ENCODE assay signal across 35 cellular contexts in the genomic region with DNA sequence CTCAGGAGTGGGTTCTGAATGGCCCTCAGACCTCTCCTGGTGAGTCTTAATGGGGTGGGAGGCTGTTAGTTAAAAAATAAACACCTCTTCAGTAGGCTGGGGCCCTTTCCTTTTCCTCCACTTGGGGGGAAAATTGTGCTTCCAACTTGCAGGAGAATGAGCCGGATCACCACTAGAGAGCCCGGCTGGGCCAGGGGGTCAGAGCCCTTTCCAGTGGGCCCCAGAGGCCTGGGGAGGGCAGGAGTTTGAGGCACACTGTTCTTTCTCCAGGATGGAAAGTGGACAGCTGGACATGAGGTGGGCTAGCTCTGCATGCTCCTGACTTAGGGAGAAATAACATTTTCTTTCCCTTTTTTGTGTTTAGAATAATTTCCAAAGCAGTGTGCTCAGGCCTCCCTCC. TPM values are rescaled to one million over a fixed set of nuclear protein-coding genes. Genes with fewer than 3 reads are reported as not detected.
A peak's percentile ranks its signal among the peaks of the same experiment; 100 is the strongest.
DNase-seq lines count a peak whose midpoint lies in the region; ATAC-seq, FAIRE-seq and TF ChIP-seq lines count a peak whose summit lies in the region.
"Had no signal": no experiment of that assay in that cellular context is flagged by ENCODE, and none has a peak within 500 bp of the region (broad histone marks: within the 10 kb centered on the region; RNA-seq: fewer than 3 reads in every experiment).

No MANE protein-coding gene starts in this region.

- POLR2A ChIA-PET in naive thymus-derived CD4-positive, alpha-beta T cell (lab: Charles Lee): no interaction called here

- no peaks in the 10 kb centered on the region for H3K27me3 ChIP-seq in naive thymus-derived CD4-positive, alpha-beta T cell (ENCODE audit: control insufficient read depth in 2 of 2, insufficient read depth in 2 of 2, low read length in 2 of 2)
- H3K27me3 ChIP-seq: BE2C had no signal

- no peaks in the 10 kb centered on the region for H3K9me3 ChIP-seq in kidney (ENCODE audit: control insufficient read depth in 1 of 2, low read length in 2 of 2)
- H3K9me3 ChIP-seq in naive thymus-derived CD4-positive, alpha-beta T cell (ENCODE audit: control insufficient read depth in 2 of 3, low read length in 3 of 3): no peaks in the 10 kb centered on the region
- H3K9me3 ChIP-seq: A549; BE2C; BLaER1; BLaER1 treated with 17β-estradiol and CSF1 and Interleukin-3, amounts not matched to agents 10 nM and 100 nM; Caco-2 had no signal

- H3K36me3 Mint-ChIP-seq in chondrocyte (ENCODE audit: low read depth): no peaks in the 10 kb centered on the region
- no peaks in the 10 kb centered on the region for H3K36me3 Mint-ChIP-seq in naive thymus-derived CD4-positive, alpha-beta T cell
- H3K36me3 Mint-ChIP-seq: CD14-positive monocyte; CD4-positive, alpha-beta memory T cell; CD4-positive, CD25-positive, alpha-beta regulatory T cell; CD8-positive, alpha-beta T cell had no signal

- intact Hi-C loops in kidney (cut with DNase I): no loop called here
- intact Hi-C loops in naive thymus-derived CD4-positive, alpha-beta T cell (cut with micrococcal nuclease): no loop called here

- H3K4me3 ChIP-seq in kidney (ENCODE audit: low read length in 2 of 2): no peak overlapping the region
- H3K4me3 ChIP-seq in naive thymus-derived CD4-positive, alpha-beta T cell (ENCODE audit: low read length): no peak overlapping the region
- H3K4me3 ChIP-seq: A549; BLaER1; BLaER1 treated with 17β-estradiol and CSF1 and Interleukin-3, amounts not matched to agents 10 nM and 100 nM had no signal

- H3K27me3 Mint-ChIP-seq in chondrocyte (ENCODE audit: low read depth): peaks cover 10% of the 10 kb centered on the region
- peaks cover 0 to 11% (median 0%) of the 10 kb centered on the region in 5 donors for H3K27me3 Mint-ChIP-seq in naive thymus-derived CD4-positive, alpha-beta T cell
- H3K27me3 Mint-ChIP-seq: CD4-positive, CD25-positive, alpha-beta regulatory T cell had no signal

- H3K9me3 Mint-ChIP-seq in chondrocyte (ENCODE audit: low read depth): no peaks in the 10 kb centered on the region
- peaks cover 0 to 2% (median 0%) of the 10 kb centered on the region in 11 donors for H3K9me3 Mint-ChIP-seq in naive thymus-derived CD4-positive, alpha-beta T cell
- H3K9me3 Mint-ChIP-seq: CD4-positive, alpha-beta memory T cell; CD4-positive, alpha-beta T cell; CD4-positive, CD25-positive, alpha-beta regulatory T cell; CD8-positive, alpha-beta memory T cell; CD8-positive, alpha-beta T cell had no signal

- no peaks in the 10 kb centered on the region for H3K4me1 Mint-ChIP-seq in chondrocyte (ENCODE audit: low read depth)
- H3K4me1 Mint-ChIP-seq in naive thymus-derived CD4-positive, alpha-beta T cell: no peaks in the 10 kb centered on the region
- H3K4me1 Mint-ChIP-seq: B cell; CD14-positive monocyte; CD4-positive, alpha-beta memory T cell; CD4-positive, CD25-positive, alpha-beta regulatory T cell; CD8-positive, alpha-beta memory T cell had no signal

- no peak overlapping the region for H3K4me3 Mint-ChIP-seq in chondrocyte (ENCODE audit: unreplicated experiment)
- H3K4me3 Mint-ChIP-seq in naive thymus-derived CD4-positive, alpha-beta T cell: no peak overlapping the region
- H3K4me3 Mint-ChIP-seq: B cell; CD14-positive monocyte; CD4-positive, alpha-beta memory T cell; CD4-positive, alpha-beta T cell; CD4-positive, CD25-positive, alpha-beta regulatory T cell; CD8-positive, alpha-beta memory T cell; CD8-positive, alpha-beta T cell had no signal

- CTCF ChIA-PET in naive thymus-derived CD4-positive, alpha-beta T cell (lab: Charles Lee): no interaction called here

- FAIRE-seq in kidney (lab: Jason Lieb, UNC): no peak
- FAIRE-seq: A204.1, A549, D721Med had no signal

- H3K4me1 ChIP-seq in kidney (ENCODE audit: control insufficient read depth in 1 of 2, insufficient read depth in 1 of 2, low read depth in 1 of 2, low read length in 2 of 2): no peaks in the 10 kb centered on the region
- no peaks in the 10 kb centered on the region for H3K4me1 ChIP-seq in naive thymus-derived CD4-positive, alpha-beta T cell (ENCODE audit: control insufficient read depth in 2 of 2, insufficient read depth in 2 of 2, low read length in 2 of 2)
- H3K4me1 ChIP-seq: A549, BE2C, Caco-2 had no signal

- no peak overlapping the region for H3K9ac ChIP-seq in kidney (ENCODE audit: low read length in 2 of 2)
- H3K9ac ChIP-seq: BLaER1; BLaER1 treated with 17β-estradiol and CSF1 and Interleukin-3, amounts not matched to agents 10 nM and 100 nM had no signal

- no peak overlapping the region for H3K27ac Mint-ChIP-seq in chondrocyte (ENCODE audit: unreplicated experiment)
- no peak overlapping the region for H3K27ac Mint-ChIP-seq in naive thymus-derived CD4-positive, alpha-beta T cell
- H3K27ac Mint-ChIP-seq: B cell; CD14-positive monocyte; CD4-positive, alpha-beta memory T cell; CD4-positive, alpha-beta T cell; CD4-positive, CD25-positive, alpha-beta regulatory T cell; CD8-positive, alpha-beta T cell had no signal

- no peak for ATAC-seq in naive thymus-derived CD4-positive, alpha-beta T cell
- ATAC-seq: A549; CD8-positive, alpha-beta T cell had no signal

- H3K27ac ChIP-seq in kidney (ENCODE audit: low read depth in 2 of 2, low read length in 2 of 2): no peak overlapping the region
- no peak overlapping the region for H3K27ac ChIP-seq in naive thymus-derived CD4-positive, alpha-beta T cell (ENCODE audit: low read depth, low read length)
- H3K27ac ChIP-seq: 22Rv1; A549; BLaER1; BLaER1 treated with 17β-estradiol and CSF1 and Interleukin-3, amounts not matched to agents 10 nM and 100 nM; C4-2B had no signal

- DNase-seq in chondrocyte (ENCODE audit: low spot score) (peak; percentile 32), kidney (peak; percentile 50), NCI-H510A treated with DMSO at 0.1 percent for 48 hours (lab: John Stamatoyannopoulos, UW) (no peak)
- no peak for DNase-seq in naive thymus-derived CD4-positive, alpha-beta T cell
- DNase-seq: 8988T; ACHN; AML-193; BE2C; C1 segment of cervical spinal cord; Caco-2; Calu3; CD4-positive, alpha-beta memory T cell; CD4-positive, alpha-beta T cell; CD4-positive, CD25-positive, alpha-beta regulatory T cell; CD8-positive, alpha-beta memory T cell; CD8-positive, alpha-beta T cell; COR-L47; DMS 273 treated with DMSO at 0.1 percent for 48 hours; DMS153; DMS53; DMS79; DMS79 treated with DMSO at 0.1 percent for 48 hours; DND-41; EL had no signal

- TF ChIP-seq CTCF in chondrocyte (IDR thresholded peaks at IDR 0.05) (no peak), kidney (IDR thresholded peaks at IDR 0.05; ENCODE audit: borderline replicate concordance, extremely low read depth, insufficient read depth) (no peak)

- no peaks in the 10 kb centered on the region for H3K36me3 ChIP-seq in kidney (ENCODE audit: control insufficient read depth in 1 of 2, insufficient read depth in 2 of 2, low read length in 2 of 2)
- no peaks in the 10 kb centered on the region for H3K36me3 ChIP-seq in naive thymus-derived CD4-positive, alpha-beta T cell (ENCODE audit: control insufficient read depth in 2 of 3, insufficient read depth in 3 of 3, low read length in 3 of 3)
- H3K36me3 ChIP-seq: BE2C; BLaER1; BLaER1 treated with 17β-estradiol and CSF1 and Interleukin-3, amounts not matched to agents 10 nM and 100 nM had no signal

RNA-seq across cellular contexts. Expression of a gene that starts 32.8 kb away (rescaled TPM):
- 0.27 to 0.62 TPM (median 0.37 TPM) in 3 replicates for total RNA-seq in chondrocyte
- 3.7 TPM for total RNA-seq in kidney
- 0.82 TPM for polyA plus RNA-seq in kidney (ENCODE audit: insufficient read depth, low read depth, low replicate concordance)
- 1 to 10 TPM in 1 of 5 experiments, under 1 TPM in 3, not detected in 1; 0.08 to 3.1 (median 0.60) TPM for total RNA-seq in naive thymus-derived CD4-positive, alpha-beta T cell
- polyA plus RNA-seq in naive thymus-derived CD4-positive, alpha-beta T cell: not detected
- total RNA-seq: B cell had no signal
- polyA plus RNA-seq: A549; AG04450; BJ; CD14-positive monocyte; CD4-positive, alpha-beta memory T cell; CD4-positive, CD25-positive, alpha-beta regulatory T cell had no signal

RNA-seq across cellular contexts. Expression of a gene that starts 47.5 kb away (rescaled TPM):
- 0.34 to 0.74 TPM (median 0.35 TPM) in 3 replicates for total RNA-seq in chondrocyte
- total RNA-seq in kidney: 10.0 TPM
- 26.1 TPM for polyA plus RNA-seq in kidney (ENCODE audit: insufficient read depth, low read depth, low replicate concordance)
- total RNA-seq in naive thymus-derived CD4-positive, alpha-beta T cell: 1 to 10 TPM in 4 of 5 experiments, under 1 TPM in 1; 0.34 to 2.4 (median 1.7) TPM
- under 1 TPM; 0.26 to 0.57 TPM for polyA plus RNA-seq in naive thymus-derived CD4-positive, alpha-beta T cell
- polyA plus RNA-seq: CD14-positive monocyte had no signal

Comparison
In these comparisons a context has a peak if more than half of its experiments do, and no peak if none do; other contexts are left out.
1. DNase-seq: peak in chondrocyte (single experiment) and kidney (single experiment); none in NCI-H510A treated with DMSO at 0.1 percent for 48 hours (single experiment) and naive thymus-derived CD4-positive, alpha-beta T cell (0 of 9).